17 cellular contexts compared by ENCODE assay signal in genomic region chr5:31008231-31008630, GRCh38.
A peak's percentile ranks its signal among the peaks of the same experiment; 100 is the strongest.
DNase-seq lines count a peak whose midpoint lies in the region; ATAC-seq and TF ChIP-seq lines count a peak whose summit lies in the region.
"Had no signal": no experiment of that assay in that cellular context is flagged by ENCODE, and none has a peak within 500 bp of the region (broad histone marks: within the 10 kb centered on the region; RNA-seq: fewer than 3 reads in every experiment).

No MANE protein-coding gene starts in this region.

- no peak overlapping the region for H2AK9ac ChIP-seq in IMR-90 (replicated peaks; ENCODE audit: low read depth, low read length, poor library complexity)

- no peaks in the 10 kb centered on the region for H3K9me1 ChIP-seq in IMR-90 (ENCODE audit: insufficient read depth, low read length)

- H3K79me1 ChIP-seq in IMR-90 (ENCODE audit: low read depth in 1 of 2, low read length in 2 of 2), result no peaks in the 10 kb centered on the region

- H2BK15ac ChIP-seq in IMR-90 (ENCODE audit: low read depth, low read length), result 0 out of 3 replicates have a peak overlapping the region, but pooled peaks have one; percentile 40

- no peak for TF ChIP-seq RAD21 in IMR-90 (IDR thresholded peaks at IDR 0.05; ENCODE audit: low read length)

- no peak overlapping the region for H3K14ac ChIP-seq in IMR-90 (replicated peaks; ENCODE audit: low read depth, low read length)

- H4K8ac ChIP-seq in IMR-90 (ENCODE audit: low read depth in 2 of 2, low read length in 2 of 2), result no peak overlapping the region

- no TSS peak for BruUV-seq in IMR-90 (replicated peaks; lab: Mats Ljungman, UMichigan)

- in situ Hi-C loops in IMR-90 (cut with MboI; ENCODE audit: low sequenced_read_pairs) (no loop called here), brain microvascular endothelial cell (cut with HindIII; ENCODE audit: low pct_ligation_motif_present, low sequenced_read_pairs) (no loop called here)

- no peaks in the 10 kb centered on the region for H4K20me1 ChIP-seq in IMR-90 (ENCODE audit: insufficient read depth, low read length)
- H4K20me1 ChIP-seq: BLaER1 had no signal

- no peak for TF ChIP-seq CTCF in IMR-90 (conservative IDR thresholded peaks at IDR 0.05; ENCODE audit: low read depth, low read length)
- no peak for TF ChIP-seq CTCF in brain microvascular endothelial cell (IDR thresholded peaks at IDR 0.05; ENCODE audit: low read depth, low read length, missing control alignments)
- no peak for TF ChIP-seq CTCF in foreskin keratinocyte (conservative IDR thresholded peaks at IDR 0.05)
- TF ChIP-seq CTCF in left ventricle myocardium inferior (IDR thresholded peaks at IDR 0.05; ENCODE audit: borderline replicate concordance), result no peak
- no peak for TF ChIP-seq CTCF in foreskin fibroblast (IDR thresholded peaks at IDR 0.05; ENCODE audit: low read depth, low read length)

- H2AK5ac ChIP-seq in IMR-90 (ENCODE audit: low read depth, low read length), result no peak overlapping the region

- WGBS in IMR-90 (ENCODE audit: extremely low coverage in 2 of 2, insufficient read length in 1 of 2), 2 experiments, result 90% methylated on average over 3 of the region's 5 CpGs; no CpG with 5 or more reads in 1 of the 2 experiments

- TF ChIP-seq POLR2A in IMR-90 (IDR thresholded peaks at IDR 0.05; ENCODE audit: low read depth, low read length), result no peak

- H4K5ac ChIP-seq in IMR-90 (ENCODE audit: low read depth, low read length), result no peak overlapping the region

- H3K23ac ChIP-seq in IMR-90 (ENCODE audit: low read depth, low read length), result no peak overlapping the region

- no peak overlapping the region for H2BK5ac ChIP-seq in IMR-90 (ENCODE audit: low read depth, low read length, poor library complexity, severe bottlenecking)

- ATAC-seq in IMR-90 (ENCODE audit: low read depth), result no peak
- no peak for ATAC-seq in foreskin keratinocyte
- ATAC-seq: CD8-positive, alpha-beta T cell had no signal

- H2BK120ac ChIP-seq in IMR-90 (ENCODE audit: low read depth, low read length), result no peak overlapping the region

- H3K18ac ChIP-seq in IMR-90 (ENCODE audit: low read depth, low read length), result no peak overlapping the region

- no peak overlapping the region for H4K91ac ChIP-seq in IMR-90 (ENCODE audit: insufficient read depth, low read depth, low read length)

- H2AFZ ChIP-seq in IMR-90 (replicated peaks; ENCODE audit: low read length, poor library complexity), result no peak overlapping the region

- H3K56ac ChIP-seq in IMR-90 (ENCODE audit: extremely low read depth, insufficient read depth, low read length), result no peak overlapping the region

- no peaks in the 10 kb centered on the region for H3K27me3 ChIP-seq in IMR-90 (ENCODE audit: control insufficient read depth, insufficient read depth, low read length)
- no peaks in the 10 kb centered on the region for H3K27me3 ChIP-seq in brain microvascular endothelial cell (replicated peaks)
- H3K27me3 ChIP-seq in foreskin keratinocyte, result no peaks in the 10 kb centered on the region
- no peaks in the 10 kb centered on the region for H3K27me3 ChIP-seq in left ventricle myocardium inferior (ENCODE audit: low read depth)
- H3K27me3 ChIP-seq: BLaER1 had no signal

- H2BK20ac ChIP-seq in IMR-90 (ENCODE audit: low read depth, low read length), result no peak overlapping the region

- no peaks in the 10 kb centered on the region for H3K4me1 ChIP-seq in IMR-90 (ENCODE audit: control insufficient read depth, insufficient read depth, low read length)
- H3K4me1 ChIP-seq in foreskin keratinocyte, result no peaks in the 10 kb centered on the region
- H3K4me1 ChIP-seq in left ventricle myocardium inferior, result no peaks in the 10 kb centered on the region
- H3K4me1 ChIP-seq: BLaER1 had no signal

- CTCF ChIA-PET in IMR-90 (lab: Yijun Ruan, JAX), result no interaction called here

- intact Hi-C loops in IMR-90 (cut with micrococcal nuclease), result no loop called here
- intact Hi-C loops in left ventricle myocardium inferior (cut with micrococcal nuclease), result no loop called here

- no peak overlapping the region for H3K4me2 ChIP-seq in IMR-90 (ENCODE audit: low read depth, low read length)
- H3K4me2 ChIP-seq: BLaER1 had no signal

- H3K36me3 ChIP-seq in IMR-90 (ENCODE audit: control insufficient read depth, insufficient read depth, low read length) (no peaks in the 10 kb centered on the region), brain microvascular endothelial cell (replicated peaks) (no peaks in the 10 kb centered on the region), left ventricle myocardium inferior (no peaks in the 10 kb centered on the region)
- H3K36me3 ChIP-seq: BLaER1 had no signal

- H3K4ac ChIP-seq in IMR-90 (ENCODE audit: low read depth, low read length), result no peak overlapping the region

- H3K4me3 ChIP-seq in IMR-90 (ENCODE audit: insufficient read depth, low read depth, low read length) (no peak overlapping the region), brain microvascular endothelial cell (ENCODE audit: low read depth, low read length) (no peak overlapping the region), left ventricle myocardium inferior (no peak overlapping the region), foreskin fibroblast (ENCODE audit: low read depth in 1 of 2, low read length in 2 of 2) (no peak overlapping the region)
- H3K4me3 ChIP-seq: BLaER1 had no signal

- H3K9me3 ChIP-seq in IMR-90 (ENCODE audit: control insufficient read depth, insufficient read depth, low read length) (no peaks in the 10 kb centered on the region), left ventricle myocardium inferior (replicated peaks) (peaks cover 8% of the 10 kb centered on the region)
- H3K9me3 ChIP-seq: BLaER1 had no signal

- POLR2A ChIA-PET in IMR-90 (lab: Charles Lee; ENCODE audit: unreplicated experiment), result no interaction called here

- H3K27ac ChIP-seq in IMR-90 (ENCODE audit: insufficient read depth, low read length) (no peak overlapping the region), brain microvascular endothelial cell (no peak overlapping the region), foreskin keratinocyte (no peak overlapping the region), left ventricle myocardium inferior (replicated peaks) (no peak overlapping the region)
- H3K27ac ChIP-seq: 22Rv1, BLaER1, C4-2B had no signal

- H3K9ac ChIP-seq in IMR-90 (ENCODE audit: low read depth, low read length), result no peak overlapping the region
- H3K9ac ChIP-seq: BLaER1 had no signal

- DNase-seq in IMR-90, result no peak
- peak; percentile 9 for DNase-seq in brain microvascular endothelial cell
- DNase-seq in glomerular visceral epithelial cell (ENCODE audit: extremely low spot score), result peak; percentile 5
- no peak for DNase-seq in foreskin keratinocyte
- no peak for DNase-seq in left ventricle myocardium inferior
- DNase-seq in foreskin fibroblast, result no peak
- DNase-seq: Caco-2; CD4-positive, CD25-positive, alpha-beta regulatory T cell; CD8-positive, alpha-beta T cell; DMS153; DND-41; GOT3; H7; HCEC 1CT had no signal

- dilution Hi-C loops in IMR-90 (cut with HindIII; ENCODE audit: low sequenced_read_pairs, unreplicated experiment), result no loop called here

TF ChIP-seq in IMR-90, 13 proteins besides CTCF, POLR2A, EP300 and RAD21:
- TF ChIP-seq MAZ (IDR thresholded peaks at IDR 0.05; ENCODE audit: borderline replicate concordance, low read depth, low read length) (no peak), FOS (IDR thresholded peaks at IDR 0.05; ENCODE audit: low read depth, low read length) (no peak), MAFK (IDR thresholded peaks at IDR 0.05; ENCODE audit: low read depth, low read length) (no peak), MXI1 (IDR thresholded peaks at IDR 0.05; ENCODE audit: borderline replicate concordance, low read depth, low read length) (no peak), RFX5 (IDR thresholded peaks at IDR 0.05; ENCODE audit: low read depth, low read length) (no peak)

Comparison
In these comparisons a context has a peak if more than half of its experiments do, and no peak if none do; other contexts are left out.
1. DNase-seq: peak in brain microvascular endothelial cell (single experiment) and glomerular visceral epithelial cell (single experiment); none in IMR-90 (single experiment), foreskin keratinocyte (0 of 2), left ventricle myocardium inferior (single experiment) and foreskin fibroblast (0 of 2).